ENCODE assay signal across 8 cellular contexts in the genomic region with DNA sequence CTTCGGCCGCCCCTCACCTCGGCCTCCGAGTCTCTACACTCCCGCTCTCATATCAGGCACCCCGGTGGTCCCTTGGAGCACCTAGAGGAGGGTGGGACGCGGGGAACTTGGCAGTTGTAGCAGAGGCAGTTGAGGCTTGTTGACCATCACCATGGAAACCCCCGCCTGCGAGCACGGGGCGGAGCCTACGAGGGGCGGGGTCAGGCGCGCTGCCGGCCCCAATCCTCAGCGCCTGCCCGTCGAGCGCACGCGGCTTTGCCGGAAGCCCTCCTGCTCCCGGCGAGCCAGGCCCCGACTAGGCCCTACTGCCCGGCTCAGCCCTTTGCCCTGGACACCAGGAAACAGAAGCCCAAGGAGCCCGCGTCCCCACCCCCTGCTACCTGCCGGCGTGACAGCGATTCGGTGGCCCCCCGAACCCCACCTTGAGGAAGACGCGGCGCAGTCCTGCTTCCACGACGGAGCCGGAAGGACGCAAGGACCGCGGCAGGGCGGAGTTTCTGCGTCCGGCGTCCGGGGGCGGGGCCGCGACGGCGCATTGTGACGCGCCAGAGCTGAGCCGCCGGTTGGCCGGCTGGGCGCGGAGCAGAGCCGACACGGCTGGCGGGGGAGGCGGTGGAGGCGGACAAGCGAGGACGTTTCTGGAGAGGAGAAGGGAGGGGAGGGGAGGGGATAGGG. TPM values are rescaled to one million over a fixed set of nuclear protein-coding genes. Genes with fewer than 3 reads are reported as not detected.
A peak's percentile ranks its signal among the peaks of the same experiment; 100 is the strongest.
DNase-seq lines count a peak whose midpoint lies in the region; ATAC-seq and TF ChIP-seq lines count a peak whose summit lies in the region.

A gene with protein sequence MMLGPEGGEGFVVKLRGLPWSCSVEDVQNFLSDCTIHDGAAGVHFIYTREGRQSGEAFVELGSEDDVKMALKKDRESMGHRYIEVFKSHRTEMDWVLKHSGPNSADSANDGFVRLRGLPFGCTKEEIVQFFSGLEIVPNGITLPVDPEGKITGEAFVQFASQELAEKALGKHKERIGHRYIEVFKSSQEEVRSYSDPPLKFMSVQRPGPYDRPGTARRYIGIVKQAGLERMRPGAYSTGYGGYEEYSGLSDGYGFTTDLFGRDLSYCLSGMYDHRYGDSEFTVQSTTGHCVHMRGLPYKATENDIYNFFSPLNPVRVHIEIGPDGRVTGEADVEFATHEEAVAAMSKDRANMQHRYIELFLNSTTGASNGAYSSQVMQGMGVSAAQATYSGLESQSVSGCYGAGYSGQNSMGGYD (minus strand): TSS at position 477 of the 675 bp plus-strand sequence. CDS start 21,302 bp downstream, outside the sequence.

- H3K14ac ChIP-seq in IMR-90 (replicated peaks; ENCODE audit: low read depth, low read length): peak within 1 kb of the TSS; percentile 99

- H3K36me3 ChIP-seq in IMR-90 (ENCODE audit: control insufficient read depth, insufficient read depth, low read length) (no peaks in the 10 kb centered on the region), PC-3 (ENCODE audit: low read depth, low read length) (no peaks in the 10 kb centered on the region)

- dilution Hi-C loops in IMR-90 (cut with HindIII; ENCODE audit: low sequenced_read_pairs, unreplicated experiment): no loop called here

- H3K4ac ChIP-seq in IMR-90 (ENCODE audit: low read depth, low read length): peak within 1 kb of the TSS; percentile 98

- peak within 1 kb of the TSS; percentile 77 for H2AK5ac ChIP-seq in IMR-90 (ENCODE audit: low read depth, low read length)

- in situ Hi-C loops in IMR-90 (cut with MboI; ENCODE audit: low sequenced_read_pairs): loop anchor here (25.0 kb wide), 1 partner anchor 1578 kb away; the partner anchor contains the start of gene DEPP1

- H2AK9ac ChIP-seq in IMR-90 (replicated peaks; ENCODE audit: low read depth, low read length, poor library complexity): peak within 1 kb of the TSS; percentile 97

- H4K8ac ChIP-seq in IMR-90 (ENCODE audit: low read depth in 2 of 2, low read length in 2 of 2): peak within 1 kb of the TSS; percentile 91 to 98

- BruUV-seq in IMR-90 (replicated peaks; lab: Mats Ljungman, UMichigan) (no TSS peak), PC-3 (replicated peaks; lab: Mats Ljungman, UMichigan) (no TSS peak)

- H3K79me1 ChIP-seq in IMR-90 (ENCODE audit: low read depth in 1 of 2, low read length in 2 of 2): peaks cover 4 to 23% of the 10 kb centered on the region in 2 experiments; a peak in 2 of 4 replicates

- no peaks in the 10 kb centered on the region; the same call in 1 of the 2 replicates for H3K9me1 ChIP-seq in IMR-90 (ENCODE audit: insufficient read depth, low read length)

- H3K4me1 ChIP-seq in IMR-90 (ENCODE audit: control insufficient read depth, insufficient read depth, low read length) (peaks cover 2% of the 10 kb centered on the region; the same call in 1 of the 2 replicates), PC-3 (ENCODE audit: insufficient read depth, low read length) (peaks cover 26% of the 10 kb centered on the region)

- peak within 1 kb of the TSS; percentile 67; the same call in 2 of the 3 replicates for H2BK15ac ChIP-seq in IMR-90 (ENCODE audit: low read depth, low read length)

- H2AFZ ChIP-seq in IMR-90 (replicated peaks; ENCODE audit: low read length, poor library complexity) (peak within 1 kb of the TSS; percentile 97), PC-3 (ENCODE audit: low read length) (peak within 1 kb of the TSS; percentile 77)

- no peak within 1 kb of the TSS for H2BK20ac ChIP-seq in IMR-90 (ENCODE audit: low read depth, low read length)

- intact Hi-C loops in IMR-90 (cut with micrococcal nuclease): loop anchor here (1.0 to 5.0 kb wide), 2 partner anchors 28 to 272 kb away; partner anchors contain the start of genes CSGALNACT2 and ZNF487
- intact Hi-C loops in PC-3 (cut with micrococcal nuclease): loop anchor here (1.0 kb wide), 2 partner anchors 11 to 27 kb away; no protein-coding TSS in a partner anchor

- H4K20me1 ChIP-seq in IMR-90 (ENCODE audit: insufficient read depth, low read length) (peaks cover 46% of the 10 kb centered on the region), PC-3 (ENCODE audit: low read length) (peaks cover 30% of the 10 kb centered on the region)

- CTCF ChIA-PET in IMR-90 (lab: Yijun Ruan, JAX) (no interaction called here), PC-3 (lab: Charles Lee) (interaction anchor here (0.6 kb wide), 1 partner anchor 12 kb away, joined by 6 read pairs; no protein-coding TSS in a partner anchor)

- H4K5ac ChIP-seq in IMR-90 (ENCODE audit: low read depth, low read length): peak within 1 kb of the TSS; percentile 86

- TF ChIP-seq POLR2A in IMR-90 (IDR thresholded peaks at IDR 0.05; ENCODE audit: low read depth, low read length): peak; percentile 92

- H3K27ac ChIP-seq in IMR-90 (ENCODE audit: insufficient read depth, low read length): peak within 1 kb of the TSS; percentile 97
- H3K27ac ChIP-seq in PC-3 (ENCODE audit: low read length): peak within 1 kb of the TSS; percentile 91
- peak within 1 kb of the TSS; percentile 93 for H3K27ac ChIP-seq in epithelial cell of prostate

- peak; percentile 69 for ATAC-seq in GM21529 (IDR thresholded peaks at IDR 0.05; ENCODE audit: unreplicated experiment)
- ATAC-seq in IMR-90 (ENCODE audit: low read depth): peak; percentile 89
- peak; percentile 80 for ATAC-seq in PC-3

- H3K4me2 ChIP-seq in IMR-90 (ENCODE audit: low read depth, low read length): peak within 1 kb of the TSS; percentile 88
- peak within 1 kb of the TSS; percentile 99 for H3K4me2 ChIP-seq in PC-3 (ENCODE audit: low read length)

- WGBS in IMR-90 (ENCODE audit: extremely low coverage in 2 of 2, insufficient read length in 1 of 2), 2 experiments: 0% methylated on average over 8 of the region's 68 CpGs; no CpG with 5 or more reads in 1 of the 2 experiments

- no peaks in the 10 kb centered on the region for H3F3A ChIP-seq in PC-3 (ENCODE audit: low read length, unreplicated experiment)

- DNase-seq in DMS114 treated with DMSO at 0.1 percent for 48 hours (lab: John Stamatoyannopoulos, UW; ENCODE audit: unreplicated experiment) (peak; percentile 90), IMR-90 (peak; percentile 93), PC-3 (peak; percentile 98), activated T-cell treated with anti-CD3 and anti-CD28 coated beads for 48 hours (ENCODE audit: low read depth) (peak; percentile 97), epithelial cell of prostate (ENCODE audit: low read depth, low spot score) (peak; percentile 74), mucosa of gallbladder (ENCODE audit: low spot score) (peak; percentile 95)
- DNase-seq in stimulated activated CD8-positive, alpha-beta memory T cell treated with anti-CD3 and anti-CD28 coated beads, Interleukin-4, amount 100 ng/mL, for 24 hours (ENCODE audit: low read depth): peak; percentile 91

- no peak for TF ChIP-seq RAD21 in IMR-90 (IDR thresholded peaks at IDR 0.05; ENCODE audit: low read length)

- H2BK120ac ChIP-seq in IMR-90 (ENCODE audit: low read depth, low read length): peak within 1 kb of the TSS; percentile 84

- H3K79me2 ChIP-seq in PC-3 (ENCODE audit: low read length): peaks cover 64% of the 10 kb centered on the region

- H3K4me3 ChIP-seq in IMR-90 (ENCODE audit: insufficient read depth, low read depth, low read length) (peak within 1 kb of the TSS; percentile 82), PC-3 (ENCODE audit: low read length) (peak within 1 kb of the TSS; percentile 98)

- no peaks in the 10 kb centered on the region for H3K27me3 ChIP-seq in IMR-90 (ENCODE audit: control insufficient read depth, insufficient read depth, low read length)
- no peaks in the 10 kb centered on the region for H3K27me3 ChIP-seq in PC-3 (ENCODE audit: low read length)

- H2BK5ac ChIP-seq in IMR-90 (ENCODE audit: low read depth, low read length, poor library complexity, severe bottlenecking): peak within 1 kb of the TSS; percentile 88

- H3K9me2 ChIP-seq in PC-3 (replicated peaks; ENCODE audit: low read length): no peaks in the 10 kb centered on the region

- H3K9me3 ChIP-seq in IMR-90 (ENCODE audit: control insufficient read depth, insufficient read depth, low read length): no peaks in the 10 kb centered on the region
- H3K9me3 ChIP-seq in PC-3 (ENCODE audit: low read length): no peaks in the 10 kb centered on the region

- POLR2A ChIA-PET in IMR-90 (lab: Charles Lee; ENCODE audit: unreplicated experiment) (interaction anchor here (0.5 to 0.6 kb wide), 2 partner anchors 24 to 142 kb away, joined by 3 to 5 read pairs; partner anchors contain the start of gene RASGEF1A), PC-3 (lab: Charles Lee; ENCODE audit: unreplicated experiment) (interaction anchor here (0.6 kb wide), 1 partner anchor 11 kb away, joined by 3 read pairs; no protein-coding TSS in a partner anchor)

- TF ChIP-seq CTCF in IMR-90 (conservative IDR thresholded peaks at IDR 0.05; ENCODE audit: low read depth, low read length): no peak
- no peak for TF ChIP-seq CTCF in PC-3 (conservative IDR thresholded peaks at IDR 0.05; ENCODE audit: low read depth, low read length)

- H3K23ac ChIP-seq in IMR-90 (ENCODE audit: low read depth, low read length): peak within 1 kb of the TSS; percentile 93

- H3K18ac ChIP-seq in IMR-90 (ENCODE audit: low read depth, low read length): peak within 1 kb of the TSS; percentile 48

- H3K56ac ChIP-seq in IMR-90 (ENCODE audit: extremely low read depth, insufficient read depth, low read length): peak within 1 kb of the TSS; percentile 77

- H3K9ac ChIP-seq in IMR-90 (ENCODE audit: low read depth, low read length): peak within 1 kb of the TSS; percentile 77
- H3K9ac ChIP-seq in PC-3 (ENCODE audit: low read length): peak within 1 kb of the TSS; percentile 100

- peak within 1 kb of the TSS; percentile 68 for H4K91ac ChIP-seq in IMR-90 (ENCODE audit: insufficient read depth, low read depth, low read length)

TF ChIP-seq in IMR-90, 13 proteins besides CTCF, POLR2A, EP300 and RAD21 (continues in another document):
- TF ChIP-seq MAZ (IDR thresholded peaks at IDR 0.05; ENCODE audit: borderline replicate concordance, low read depth, low read length): peak; percentile 80; the same call in 1 of the 2 replicates
- no peak for TF ChIP-seq CHD1 (IDR thresholded peaks at IDR 0.05; ENCODE audit: low read depth, low read length)
- 0 out of 2 replicates have a peak, but pooled peaks have one; percentile 8 for TF ChIP-seq BHLHE40 (IDR thresholded peaks at IDR 0.05; ENCODE audit: low read depth, low read length)
- no peak for TF ChIP-seq CEBPB (IDR thresholded peaks at IDR 0.05; ENCODE audit: low read depth, low read length)
- no peak for TF ChIP-seq MAFK (IDR thresholded peaks at IDR 0.05; ENCODE audit: low read depth, low read length)
- TF ChIP-seq RFX5 (IDR thresholded peaks at IDR 0.05; ENCODE audit: low read depth, low read length): no peak
- no peak for TF ChIP-seq NFE2L2 (IDR thresholded peaks at IDR 0.05; ENCODE audit: low read depth, low read length)
- TF ChIP-seq MXI1 (IDR thresholded peaks at IDR 0.05; ENCODE audit: borderline replicate concordance, low read depth, low read length): peak; percentile 90; the same call in 1 of the 2 replicates

RNA-seq across cellular contexts. Expression of the gene that starts here (rescaled TPM):
- total RNA-seq in IMR-90 (2012; rRNA removed) (207 and 276 TPM in 2 replicates), PC-3 (2014; rRNA removed) (417 and 421 TPM in 2 replicates), mucosa of gallbladder (184 TPM)
- 147 and 169 TPM in 2 replicates for polyA plus RNA-seq in IMR-90 (2012; rRNA removed)
- 75.0 and 90.4 TPM in 2 replicates for polyA plus RNA-seq in IMR-90 (2012; cell fraction: cytosol; rRNA removed)
- 58.9 and 93.6 TPM in 2 replicates for polyA plus RNA-seq in IMR-90 (2012; cell fraction: nucleus; rRNA removed; ENCODE audit: low replicate concordance)

Comparison
In these comparisons a context has a peak if more than half of its experiments do, and no peak if none do; other contexts are left out.
1. Peak in every context shown above with its lines: DNase-seq, ATAC-seq, H3K4me3 ChIP-seq and H3K27ac ChIP-seq.